Comparison of ENCODE assay signal across 12 cellular contexts in genomic region chr19:49132974-49133609, GRCh38. TPM values are rescaled to one million over a fixed set of nuclear protein-coding genes. Genes with fewer than 3 reads are reported as not detected.
DNase-seq lines count a peak whose midpoint lies in the region; ATAC-seq, FAIRE-seq and TF ChIP-seq lines count a peak whose summit lies in the region.
"Had no signal": no experiment of that assay in that cellular context is flagged by ENCODE, and none has a peak within 500 bp of the region (broad histone marks: within the 10 kb centered on the region; RNA-seq: fewer than 3 reads in every experiment).

No MANE protein-coding gene starts in this region.

- POLR2A ChIA-PET in CD4-positive, alpha-beta T cell (lab: Charles Lee), result interaction anchor here (1.2 kb wide), 1 partner anchor 35 kb away, joined by 3 read pairs; no protein-coding TSS in a partner anchor

- ATAC-seq in CD4-positive, alpha-beta T cell (ENCODE audit: poor library complexity), result peak; percentile 59

- no peak overlapping the region for H3K4me2 ChIP-seq in osteoblast (ENCODE audit: insufficient read depth, low read length)

- 24 to 29% methylated on average over 45 to 49 of the region's 49 CpGs for WGBS in esophagus, 2 donors

- H3K36me3 Mint-ChIP-seq in CD4-positive, alpha-beta T cell (ENCODE audit: low read depth), result no peaks in the 10 kb centered on the region

- intact Hi-C loops in CD4-positive, alpha-beta T cell (cut with DNase I, micrococcal nuclease), result no loop called here

- H3K4me1 ChIP-seq in esophagus (ENCODE audit: control insufficient read depth in 2 of 2, insufficient read depth in 2 of 2, low read length in 1 of 2), result peaks cover 6 to 11% of the 10 kb centered on the region in 2 donors
- H3K4me1 ChIP-seq in osteoblast (ENCODE audit: insufficient read depth, low read length), result no peaks in the 10 kb centered on the region

- no peaks in the 10 kb centered on the region for H3K9me3 ChIP-seq in CD4-positive, alpha-beta T cell (ENCODE audit: control insufficient read depth, low read length)
- H3K9me3 ChIP-seq in esophagus (ENCODE audit: control insufficient read depth in 2 of 2, insufficient read depth in 1 of 2, low read depth in 1 of 2, low read length in 1 of 2) (no peaks in the 10 kb centered on the region), osteoblast (ENCODE audit: low read depth, low read length) (no peaks in the 10 kb centered on the region)

- H3K27me3 Mint-ChIP-seq in CD4-positive, alpha-beta T cell, result peaks cover 8% of the 10 kb centered on the region

- H3K27ac Mint-ChIP-seq in CD4-positive, alpha-beta T cell, result no peak overlapping the region

- peak in 5 of 10 experiments; percentile 38 to 57 (median 49) for DNase-seq in CD4-positive, alpha-beta T cell
- DNase-seq in T-helper 1 cell (peak in 3 of 5 donors; percentile 31 to 51 (median 41)), osteoblast (ENCODE audit: insufficient read length, low spot score, missing footprints) (peak; percentile 44), ureter (ENCODE audit: low spot score) (no peak), SIG-M5 (lab: John Stamatoyannopoulos, UW) (no peak), retina (no peak), D721Med (ENCODE audit: insufficient read length, low spot score) (no peak)
- DNase-seq: Kasumi-1, midbrain had no signal

- peak overlapping the region; percentile 80 for H3K4me3 Mint-ChIP-seq in CD4-positive, alpha-beta T cell

- no peaks in the 10 kb centered on the region for H4K20me1 ChIP-seq in osteoblast (ENCODE audit: insufficient read depth, low read length)

- no peak for FAIRE-seq in D721Med (lab: Jason Lieb, UNC)

- no peaks in the 10 kb centered on the region for H3K9me3 Mint-ChIP-seq in CD4-positive, alpha-beta T cell

- H3K36me3 ChIP-seq in esophagus (ENCODE audit: control insufficient read depth in 2 of 2, insufficient read depth in 2 of 2, low read length in 1 of 2) (peaks cover 0 to 6% of the 10 kb centered on the region in 2 donors), osteoblast (ENCODE audit: insufficient read depth, low read length) (no peaks in the 10 kb centered on the region)
- H3K36me3 ChIP-seq: cardiac muscle cell had no signal

- TF ChIP-seq CTCF in CD4-positive, alpha-beta T cell (IDR thresholded peaks at IDR 0.05), result no peak
- no peak for TF ChIP-seq CTCF in osteoblast (IDR thresholded peaks at IDR 0.05; ENCODE audit: extremely low read depth, low read depth, low read length)
- no peak for TF ChIP-seq CTCF in D721Med (IDR thresholded peaks at IDR 0.05; ENCODE audit: insufficient read depth, missing control alignments)

- H3K79me2 ChIP-seq in osteoblast (ENCODE audit: insufficient read depth, low read length), result no peaks in the 10 kb centered on the region

- CTCF ChIA-PET in CD4-positive, alpha-beta T cell (lab: Charles Lee), result interaction anchor here (0.7 to 1.3 kb wide), 3 partner anchors 13 to 35 kb away, joined by 3 to 4 read pairs (median 3); no protein-coding TSS in a partner anchor

- H3K27me3 ChIP-seq in CD4-positive, alpha-beta T cell (ENCODE audit: control insufficient read depth, insufficient read depth, low read length), result no peaks in the 10 kb centered on the region
- H3K27me3 ChIP-seq in esophagus (ENCODE audit: control insufficient read depth in 1 of 2, insufficient read depth in 2 of 2, low read length in 2 of 2), result no peaks in the 10 kb centered on the region
- H3K27me3 ChIP-seq in osteoblast (ENCODE audit: insufficient read depth, low read length), result no peaks in the 10 kb centered on the region
- H3K27me3 ChIP-seq: cardiac muscle cell had no signal

- no peak overlapping the region for H2AFZ ChIP-seq in osteoblast (ENCODE audit: low read length)
- H2AFZ ChIP-seq: GM23248 had no signal

- H3K4me3 ChIP-seq in esophagus (ENCODE audit: low read depth in 1 of 2, low read length in 2 of 2) (peak overlapping the region; percentile 16 to 26), osteoblast (ENCODE audit: insufficient read depth, low read length) (no peak overlapping the region)
- H3K4me3 ChIP-seq: cardiac muscle cell, GM23248 had no signal

- no peak overlapping the region for H3K27ac ChIP-seq in CD4-positive, alpha-beta T cell (ENCODE audit: low read depth, low read length)
- H3K27ac ChIP-seq in esophagus (ENCODE audit: low read depth in 2 of 2, low read length in 1 of 2) (peak overlapping the region; percentile 11 to 63), osteoblast (ENCODE audit: low read depth, low read length) (no peak overlapping the region)
- H3K27ac ChIP-seq: cardiac muscle cell, GM23248 had no signal

- H3K4me1 Mint-ChIP-seq in CD4-positive, alpha-beta T cell (ENCODE audit: low read depth), result peaks cover 29% of the 10 kb centered on the region

RNA-seq across cellular contexts. Expression of gene PPFIA3, which starts 13.7 kb away (rescaled TPM):
- total RNA-seq in CD4-positive, alpha-beta T cell, result 1 to 10 TPM; 2.0 to 2.8 TPM
- polyA plus RNA-seq in esophagus, result 10 to 100 TPM; 15.2 to 28.6 TPM
- total RNA-seq in osteoblast (1.1 and 1.2 TPM in 2 replicates), ureter (9.0 TPM)

RNA-seq across cellular contexts. Expression of gene C19orf73, which starts 14.1 kb away (rescaled TPM):
- total RNA-seq in CD4-positive, alpha-beta T cell, result 1 to 10 TPM; 1.5 to 2.3 TPM
- polyA plus RNA-seq in esophagus, result 1 to 10 TPM; 2.3 to 5.4 TPM
- total RNA-seq in osteoblast (0.36 TPM in 1 of 2 replicates, not detected in the other), ureter (2.4 TPM)

RNA-seq across cellular contexts. Expression of gene LIN7B, which starts 18.9 kb away (rescaled TPM):
- 1 to 10 TPM; 6.4 to 6.6 TPM for total RNA-seq in CD4-positive, alpha-beta T cell
- 10 to 100 TPM; 13.7 to 18.5 TPM for polyA plus RNA-seq in esophagus
- 5.6 and 6.2 TPM in 2 replicates for total RNA-seq in osteoblast
- 10.4 TPM for total RNA-seq in ureter

RNA-seq across cellular contexts. Expression of gene HRC, which starts 22.1 kb away (rescaled TPM):
- not detected for total RNA-seq in CD4-positive, alpha-beta T cell
- under 1 TPM; 0.39 to 0.65 TPM for polyA plus RNA-seq in esophagus
- not detected in 2 replicates for total RNA-seq in osteoblast
- total RNA-seq in ureter, result 5.1 TPM
- total RNA-seq: GM23248 had no signal
- polyA plus RNA-seq: GM23248 had no signal

RNA-seq across cellular contexts. Expression of gene TRPM4, which starts 24.5 kb away (rescaled TPM):
- total RNA-seq in CD4-positive, alpha-beta T cell, result not detected
- polyA plus RNA-seq in esophagus, result 10 to 100 TPM; 11.4 to 43.7 TPM
- total RNA-seq in osteoblast (15.9 and 20.6 TPM in 2 replicates), ureter (110 TPM)

Comparison
In these comparisons a context has a peak if more than half of its experiments do, and no peak if none do; other contexts are left out.
1. DNase-seq: peak in T-helper 1 cell (3 of 5) and osteoblast (single experiment); none in ureter (single experiment), SIG-M5 (single experiment), retina (single experiment) and D721Med (single experiment).
2. H3K27ac ChIP-seq: peak in esophagus (2 of 2); none in CD4-positive, alpha-beta T cell (single experiment) and osteoblast (single experiment).